ENCODE assay signal across 11 cellular contexts in genomic region chr4:86441175-86441960, GRCh38.
DNase-seq lines count a peak whose midpoint lies in the region; ATAC-seq and TF ChIP-seq lines count a peak whose summit lies in the region.
"Had no signal": no experiment of that assay in that cellular context is flagged by ENCODE, and none has a peak within 500 bp of the region (broad histone marks: within the 10 kb centered on the region; RNA-seq: fewer than 3 reads in every experiment).

No MANE protein-coding gene starts in this region.

- DNase-seq in GM13976 (ENCODE audit: low spot score) (peak; percentile 24), iris pigment epithelial cell (ENCODE audit: low read depth) (peak; percentile 54), cortex of kidney (lab: John Stamatoyannopoulos, UW) (no peak), occipital lobe (lab: John Stamatoyannopoulos, UW) (no peak), NCI-H1436 (lab: John Stamatoyannopoulos, UW) (no peak)
- no peak for DNase-seq in activated CD4-positive, alpha-beta T cell treated with anti-CD3 and anti-CD28 coated beads for 36 hours
- DNase-seq: CD4-positive, alpha-beta memory T cell; MV-4-11; natural killer cell had no signal

- POLR2A ChIA-PET in activated CD4-positive, alpha-beta T cell treated with anti-CD3 and anti-CD28 coated beads for 36 hours (lab: Charles Lee), result interaction anchor here (0.6 kb wide), 1 partner anchor 19 kb away, joined by 4 read pairs; no protein-coding TSS in a partner anchor

- CTCF ChIA-PET in activated CD4-positive, alpha-beta T cell treated with anti-CD3 and anti-CD28 coated beads for 36 hours (lab: Charles Lee), result no interaction called here

- H3K27ac Mint-ChIP-seq in activated CD4-positive, alpha-beta T cell treated with anti-CD3 and anti-CD28 coated beads for 36 hours, result no peak overlapping the region
- H3K27ac Mint-ChIP-seq: CD4-positive, alpha-beta memory T cell; natural killer cell had no signal

- ATAC-seq in HG02623 (IDR thresholded peaks at IDR 0.05; ENCODE audit: unreplicated experiment), result peak; percentile 73
- peak; percentile 52 for ATAC-seq in SK-N-SH treated with all-trans-retinoic acid at 6 μM for 48 hours
- no peak for ATAC-seq in activated CD4-positive, alpha-beta T cell treated with anti-CD3 and anti-CD28 coated beads for 36 hours
- ATAC-seq: natural killer cell had no signal

- in situ Hi-C loops in GM13976 (cut with MboI; ENCODE audit: low sequenced_read_pairs, unreplicated experiment), result no loop called here

- no peaks in the 10 kb centered on the region for H3K36me3 Mint-ChIP-seq in activated CD4-positive, alpha-beta T cell treated with anti-CD3 and anti-CD28 coated beads for 36 hours (ENCODE audit: low read depth)
- H3K36me3 Mint-ChIP-seq: CD4-positive, alpha-beta memory T cell; natural killer cell had no signal

- intact Hi-C loops in activated CD4-positive, alpha-beta T cell treated with anti-CD3 and anti-CD28 coated beads for 36 hours (cut with DNase I, micrococcal nuclease), result no loop called here

- no peak overlapping the region for H3K4me3 Mint-ChIP-seq in activated CD4-positive, alpha-beta T cell treated with anti-CD3 and anti-CD28 coated beads for 36 hours
- H3K4me3 Mint-ChIP-seq: CD4-positive, alpha-beta memory T cell; natural killer cell had no signal

- H3K9me3 Mint-ChIP-seq in activated CD4-positive, alpha-beta T cell treated with anti-CD3 and anti-CD28 coated beads for 36 hours (ENCODE audit: low read depth), result no peaks in the 10 kb centered on the region

- no peak for TF ChIP-seq CTCF in GM13976 (IDR thresholded peaks at IDR 0.05; ENCODE audit: borderline replicate concordance, control extremely low read depth, extremely low read depth, insufficient read depth, missing control alignments)

- H3K27me3 Mint-ChIP-seq in activated CD4-positive, alpha-beta T cell treated with anti-CD3 and anti-CD28 coated beads for 36 hours, result peaks cover 6% of the 10 kb centered on the region

- H3K4me1 Mint-ChIP-seq in activated CD4-positive, alpha-beta T cell treated with anti-CD3 and anti-CD28 coated beads for 36 hours, result no peaks in the 10 kb centered on the region
- H3K4me1 Mint-ChIP-seq: CD4-positive, alpha-beta memory T cell; natural killer cell had no signal

TF ChIP-seq in SK-N-SH treated with all-trans-retinoic acid at 6 μM for 48 hours, 23 proteins besides CTCF, POLR2A, EP300 and RAD21:
- TF ChIP-seq ARNTL (CRISPR knock-in tag; IDR thresholded peaks at IDR 0.05; ENCODE audit: borderline replicate concordance, low read depth), result no peak
- no peak for TF ChIP-seq CSDC2 (CRISPR knock-in tag; IDR thresholded peaks at IDR 0.05)
- no peak for TF ChIP-seq PATZ1 (CRISPR knock-in tag; IDR thresholded peaks at IDR 0.05; ENCODE audit: borderline replicate concordance)
- TF ChIP-seq, protein P1, sequence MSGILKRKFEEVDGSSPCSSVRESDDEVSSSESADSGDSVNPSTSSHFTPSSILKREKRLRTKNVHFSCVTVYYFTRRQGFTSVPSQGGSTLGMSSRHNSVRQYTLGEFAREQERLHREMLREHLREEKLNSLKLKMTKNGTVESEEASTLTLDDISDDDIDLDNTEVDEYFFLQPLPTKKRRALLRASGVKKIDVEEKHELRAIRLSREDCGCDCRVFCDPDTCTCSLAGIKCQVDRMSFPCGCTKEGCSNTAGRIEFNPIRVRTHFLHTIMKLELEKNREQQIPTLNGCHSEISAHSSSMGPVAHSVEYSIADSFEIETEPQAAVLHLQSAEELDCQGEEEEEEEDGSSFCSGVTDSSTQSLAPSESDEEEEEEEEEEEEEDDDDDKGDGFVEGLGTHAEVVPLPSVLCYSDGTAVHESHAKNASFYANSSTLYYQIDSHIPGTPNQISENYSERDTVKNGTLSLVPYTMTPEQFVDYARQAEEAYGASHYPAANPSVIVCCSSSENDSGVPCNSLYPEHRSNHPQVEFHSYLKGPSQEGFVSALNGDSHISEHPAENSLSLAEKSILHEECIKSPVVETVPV (CRISPR knock-in tag; IDR thresholded peaks at IDR 0.05), result no peak
- no peak for TF ChIP-seq TCF4 (CRISPR knock-in tag; IDR thresholded peaks at IDR 0.05; ENCODE audit: borderline replicate concordance)
- TF ChIP-seq, protein P2, sequence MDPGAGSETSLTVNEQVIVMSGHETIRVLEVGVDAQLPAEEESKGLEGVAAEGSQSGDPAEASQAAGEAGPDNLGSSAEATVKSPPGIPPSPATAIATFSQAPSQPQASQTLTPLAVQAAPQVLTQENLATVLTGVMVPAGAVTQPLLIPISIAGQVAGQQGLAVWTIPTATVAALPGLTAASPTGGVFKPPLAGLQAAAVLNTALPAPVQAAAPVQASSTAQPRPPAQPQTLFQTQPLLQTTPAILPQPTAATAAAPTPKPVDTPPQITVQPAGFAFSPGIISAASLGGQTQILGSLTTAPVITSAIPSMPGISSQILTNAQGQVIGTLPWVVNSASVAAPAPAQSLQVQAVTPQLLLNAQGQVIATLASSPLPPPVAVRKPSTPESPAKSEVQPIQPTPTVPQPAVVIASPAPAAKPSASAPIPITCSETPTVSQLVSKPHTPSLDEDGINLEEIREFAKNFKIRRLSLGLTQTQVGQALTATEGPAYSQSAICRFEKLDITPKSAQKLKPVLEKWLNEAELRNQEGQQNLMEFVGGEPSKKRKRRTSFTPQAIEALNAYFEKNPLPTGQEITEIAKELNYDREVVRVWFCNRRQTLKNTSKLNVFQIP (CRISPR knock-in tag; IDR thresholded peaks at IDR 0.05; ENCODE audit: borderline replicate concordance, low read depth), result no peak
- no peak for TF ChIP-seq RARB (CRISPR knock-in tag; IDR thresholded peaks at IDR 0.05)
- no peak for TF ChIP-seq SNAI2 (CRISPR knock-in tag; IDR thresholded peaks at IDR 0.05)
- no peak for TF ChIP-seq ZFP30 (CRISPR knock-in tag; IDR thresholded peaks at IDR 0.05)
- no peak for TF ChIP-seq ZNF70 (CRISPR knock-in tag; IDR thresholded peaks at IDR 0.05)
- no peak for TF ChIP-seq GLIS3 (CRISPR knock-in tag; IDR thresholded peaks at IDR 0.05)
- TF ChIP-seq, protein P3, sequence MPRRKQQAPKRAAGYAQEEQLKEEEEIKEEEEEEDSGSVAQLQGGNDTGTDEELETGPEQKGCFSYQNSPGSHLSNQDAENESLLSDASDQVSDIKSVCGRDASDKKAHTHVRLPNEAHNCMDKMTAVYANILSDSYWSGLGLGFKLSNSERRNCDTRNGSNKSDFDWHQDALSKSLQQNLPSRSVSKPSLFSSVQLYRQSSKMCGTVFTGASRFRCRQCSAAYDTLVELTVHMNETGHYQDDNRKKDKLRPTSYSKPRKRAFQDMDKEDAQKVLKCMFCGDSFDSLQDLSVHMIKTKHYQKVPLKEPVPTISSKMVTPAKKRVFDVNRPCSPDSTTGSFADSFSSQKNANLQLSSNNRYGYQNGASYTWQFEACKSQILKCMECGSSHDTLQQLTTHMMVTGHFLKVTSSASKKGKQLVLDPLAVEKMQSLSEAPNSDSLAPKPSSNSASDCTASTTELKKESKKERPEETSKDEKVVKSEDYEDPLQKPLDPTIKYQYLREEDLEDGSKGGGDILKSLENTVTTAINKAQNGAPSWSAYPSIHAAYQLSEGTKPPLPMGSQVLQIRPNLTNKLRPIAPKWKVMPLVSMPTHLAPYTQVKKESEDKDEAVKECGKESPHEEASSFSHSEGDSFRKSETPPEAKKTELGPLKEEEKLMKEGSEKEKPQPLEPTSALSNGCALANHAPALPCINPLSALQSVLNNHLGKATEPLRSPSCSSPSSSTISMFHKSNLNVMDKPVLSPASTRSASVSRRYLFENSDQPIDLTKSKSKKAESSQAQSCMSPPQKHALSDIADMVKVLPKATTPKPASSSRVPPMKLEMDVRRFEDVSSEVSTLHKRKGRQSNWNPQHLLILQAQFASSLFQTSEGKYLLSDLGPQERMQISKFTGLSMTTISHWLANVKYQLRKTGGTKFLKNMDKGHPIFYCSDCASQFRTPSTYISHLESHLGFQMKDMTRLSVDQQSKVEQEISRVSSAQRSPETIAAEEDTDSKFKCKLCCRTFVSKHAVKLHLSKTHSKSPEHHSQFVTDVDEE (CRISPR knock-in tag; IDR thresholded peaks at IDR 0.05), result no peak
- TF ChIP-seq ISL1 (CRISPR knock-in tag; IDR thresholded peaks at IDR 0.05), result no peak
- no peak for TF ChIP-seq OSR1 (CRISPR knock-in tag; IDR thresholded peaks at IDR 0.05)
- TF ChIP-seq ZC3H10 (CRISPR knock-in tag; IDR thresholded peaks at IDR 0.05), result no peak
- TF ChIP-seq, protein P4, sequence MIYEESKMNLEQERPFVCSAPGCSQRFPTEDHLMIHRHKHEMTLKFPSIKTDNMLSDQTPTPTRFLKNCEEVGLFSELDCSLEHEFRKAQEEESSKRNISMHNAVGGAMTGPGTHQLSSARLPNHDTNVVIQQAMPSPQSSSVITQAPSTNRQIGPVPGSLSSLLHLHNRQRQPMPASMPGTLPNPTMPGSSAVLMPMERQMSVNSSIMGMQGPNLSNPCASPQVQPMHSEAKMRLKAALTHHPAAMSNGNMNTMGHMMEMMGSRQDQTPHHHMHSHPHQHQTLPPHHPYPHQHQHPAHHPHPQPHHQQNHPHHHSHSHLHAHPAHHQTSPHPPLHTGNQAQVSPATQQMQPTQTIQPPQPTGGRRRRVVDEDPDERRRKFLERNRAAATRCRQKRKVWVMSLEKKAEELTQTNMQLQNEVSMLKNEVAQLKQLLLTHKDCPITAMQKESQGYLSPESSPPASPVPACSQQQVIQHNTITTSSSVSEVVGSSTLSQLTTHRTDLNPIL (CRISPR knock-in tag; IDR thresholded peaks at IDR 0.05; ENCODE audit: low read depth), result no peak

Comparison
In these comparisons a context has a peak if more than half of its experiments do, and no peak if none do; other contexts are left out.
1. DNase-seq: peak in GM13976 (single experiment) and iris pigment epithelial cell (single experiment); none in cortex of kidney (single experiment), occipital lobe (single experiment), activated CD4-positive, alpha-beta T cell treated with anti-CD3 and anti-CD28 coated beads for 36 hours (single experiment) and NCI-H1436 (single experiment).